In the genomic region with DNA sequence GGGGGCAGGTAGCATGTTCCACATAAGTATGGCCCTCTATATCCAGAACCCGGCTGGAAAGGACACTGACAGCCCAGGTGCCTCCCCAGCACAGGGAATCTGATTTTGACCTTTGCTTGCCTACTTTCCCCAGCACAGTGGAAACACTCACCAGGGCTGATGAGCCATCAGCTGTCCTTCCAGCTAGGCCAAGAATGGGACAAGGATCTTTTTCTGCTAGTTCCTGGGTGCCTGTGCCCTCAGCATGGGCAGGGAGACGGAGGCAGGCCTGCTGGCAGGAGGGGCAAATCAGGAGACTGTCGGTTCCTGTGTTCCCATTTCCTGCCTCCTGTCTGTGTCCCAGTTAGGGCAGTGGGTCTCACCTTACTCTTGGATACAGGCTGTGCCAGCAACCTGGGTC, we compare ENCODE assay signal across 9 cellular contexts. TPM values are rescaled to one million over a fixed set of nuclear protein-coding genes. Genes with fewer than 3 reads are reported as not detected.
DNase-seq lines count a peak whose midpoint lies in the region; ATAC-seq and TF ChIP-seq lines count a peak whose summit lies in the region.
"Had no signal": no experiment of that assay in that cellular context is flagged by ENCODE, and none has a peak within 500 bp of the region (broad histone marks: within the 10 kb centered on the region; RNA-seq: fewer than 3 reads in every experiment).

No MANE protein-coding gene starts in this region.

- peak overlapping the region; percentile 84 for H3K27ac Mint-ChIP-seq in activated naive CD4-positive, alpha-beta T cell treated with anti-CD3 and anti-CD28 coated beads, Interleukin-2, amount 10 ng/mL, durations not matched to agents 7 days and 5 days
- H3K27ac Mint-ChIP-seq in type B pancreatic cell: no peak overlapping the region

- TF ChIP-seq RAD21 in liver (IDR thresholded peaks at IDR 0.05): no peak

- H3K4me1 ChIP-seq in liver (ENCODE audit: control insufficient read depth in 4 of 4, insufficient read depth in 4 of 4, low read length in 3 of 4): peaks cover 5 to 16% (median 12%) of the 10 kb centered on the region in 4 donors

- DNase-seq in activated naive CD4-positive, alpha-beta T cell treated with anti-CD3 and anti-CD28 coated beads, Interleukin-2, amount 10 ng/mL, durations not matched to agents 7 days and 5 days: no peak
- DNase-seq in activated naive CD4-positive, alpha-beta T cell treated with Interleukin-2 at 50 U/mL for 16 hours: no peak
- no peak for DNase-seq in type B pancreatic cell (ENCODE audit: extremely low spot score, unreplicated experiment)
- no peak for DNase-seq in lower leg skin (ENCODE audit: low spot score in 2 of 2)
- DNase-seq: NCI-H1436 had no signal

- H3K27ac ChIP-seq in angular gyrus (ENCODE audit: low read depth, low read length) (peak overlapping the region; percentile 69), liver (ENCODE audit: low read depth in 1 of 2, low read length in 2 of 2) (peak overlapping the region; percentile 48 to 59)

- TF ChIP-seq POLR2A in lower leg skin (IDR thresholded peaks at IDR 0.05): no peak

- peaks cover 3% of the 10 kb centered on the region for H3K27me3 Mint-ChIP-seq in activated naive CD4-positive, alpha-beta T cell treated with anti-CD3 and anti-CD28 coated beads, Interleukin-2, amount 10 ng/mL, durations not matched to agents 7 days and 5 days
- H3K27me3 Mint-ChIP-seq in type B pancreatic cell: peaks cover 24% of the 10 kb centered on the region

- peak overlapping the region; percentile 85 for H3K4me3 Mint-ChIP-seq in activated naive CD4-positive, alpha-beta T cell treated with anti-CD3 and anti-CD28 coated beads, Interleukin-2, amount 10 ng/mL, durations not matched to agents 7 days and 5 days
- H3K4me3 Mint-ChIP-seq in type B pancreatic cell: peak overlapping the region; percentile 86

- peak overlapping the region; percentile 20 to 23 for H3K9ac ChIP-seq in liver (ENCODE audit: low read depth in 1 of 2, low read length in 2 of 2)

- H3K4me1 Mint-ChIP-seq in activated naive CD4-positive, alpha-beta T cell treated with anti-CD3 and anti-CD28 coated beads, Interleukin-2, amount 10 ng/mL, durations not matched to agents 7 days and 5 days: peaks cover 67% of the 10 kb centered on the region
- peaks cover 24% of the 10 kb centered on the region for H3K4me1 Mint-ChIP-seq in type B pancreatic cell (ENCODE audit: unreplicated experiment)

- no peak for TF ChIP-seq CTCF in liver (IDR thresholded peaks at IDR 0.05; ENCODE audit: low read depth, low read length, missing input control)
- no peak for TF ChIP-seq CTCF in type B pancreatic cell (conservative IDR thresholded peaks at IDR 0.05)
- TF ChIP-seq CTCF in lower leg skin (IDR thresholded peaks at IDR 0.05): no peak

- H3K36me3 Mint-ChIP-seq in activated naive CD4-positive, alpha-beta T cell treated with anti-CD3 and anti-CD28 coated beads, Interleukin-2, amount 10 ng/mL, durations not matched to agents 7 days and 5 days: peaks cover 59% of the 10 kb centered on the region
- H3K36me3 Mint-ChIP-seq in type B pancreatic cell: peaks cover 3% of the 10 kb centered on the region

- no peaks in the 10 kb centered on the region for H3K9me3 ChIP-seq in liver (ENCODE audit: control insufficient read depth in 4 of 4, low read length in 3 of 4)

- ATAC-seq in HG03095 (IDR thresholded peaks at IDR 0.05; ENCODE audit: unreplicated experiment) (no peak), HG03135 (IDR thresholded peaks at IDR 0.05; ENCODE audit: unreplicated experiment) (no peak)

- no peaks in the 10 kb centered on the region for H3K27me3 ChIP-seq in liver (ENCODE audit: control insufficient read depth in 4 of 4, insufficient read depth in 4 of 4, low read length in 3 of 4)

- no peaks in the 10 kb centered on the region for H3K36me3 ChIP-seq in liver (ENCODE audit: control insufficient read depth in 4 of 4, insufficient read depth in 3 of 4, low read depth in 1 of 4, low read length in 3 of 4)

- H3K4me3 ChIP-seq in liver (ENCODE audit: low read depth in 1 of 3, low read length in 3 of 3) (peak overlapping the region in 2 of 3 donors; percentile 89), lower leg skin (ENCODE audit: low read depth, poor library complexity, severe bottlenecking) (no peak overlapping the region)

- CTCF ChIA-PET in activated naive CD4-positive, alpha-beta T cell treated with anti-CD3 and anti-CD28 coated beads, Interleukin-2, amount 10 ng/mL, durations not matched to agents 7 days and 5 days (lab: Charles Lee): interaction anchor here (0.7 to 1.9 kb wide), 9 partner anchors 9 to 112 kb away, joined by 3 to 9 read pairs (median 3); no protein-coding TSS in a partner anchor

- H3K9me3 Mint-ChIP-seq in activated naive CD4-positive, alpha-beta T cell treated with anti-CD3 and anti-CD28 coated beads, Interleukin-2, amount 10 ng/mL, durations not matched to agents 7 days and 5 days: no peaks in the 10 kb centered on the region
- H3K9me3 Mint-ChIP-seq in type B pancreatic cell: peaks cover 4% of the 10 kb centered on the region

- intact Hi-C loops in lower leg skin (cut with DNase I; ENCODE audit: low total_unique reads): no loop called here

- 64% methylated on average over 3 of the region's 3 CpGs for WGBS in liver
- WGBS in lower leg skin, 2 donors: 86 to 98% methylated on average over 3 of the region's 3 CpGs

TF ChIP-seq in liver, 16 proteins besides CTCF, POLR2A, EP300 and RAD21:
- TF ChIP-seq EGR1 (IDR thresholded peaks at IDR 0.05; ENCODE audit: low read depth in 2 of 2): no peak
- peak in 1 of 2 donors; percentile 3 for TF ChIP-seq HNF4A (conservative IDR thresholded peaks at IDR 0.05)
- no peak for TF ChIP-seq ZBTB33 (IDR thresholded peaks at IDR 0.05)
- TF ChIP-seq RXRA (IDR thresholded peaks at IDR 0.05): no peak

RNA-seq across cellular contexts. Expression of gene CYFIP2, which starts 1.1 kb away (rescaled TPM):
- 10 to 100 TPM; 12.6 to 34.1 TPM for total RNA-seq in liver
- polyA plus RNA-seq in liver: 10 to 100 TPM; 22.3 to 38.9 TPM
- total RNA-seq in type B pancreatic cell (ENCODE audit: low replicate concordance): 59.4 and 61.4 TPM in 2 replicates
- 10 to 100 TPM in 1 of 4 donors, 1 to 10 TPM in 3; 3.2 to 16.2 (median 7.0) TPM for total RNA-seq in lower leg skin
